Comparison of ENCODE assay signal across 20 cellular contexts in the genomic region with DNA sequence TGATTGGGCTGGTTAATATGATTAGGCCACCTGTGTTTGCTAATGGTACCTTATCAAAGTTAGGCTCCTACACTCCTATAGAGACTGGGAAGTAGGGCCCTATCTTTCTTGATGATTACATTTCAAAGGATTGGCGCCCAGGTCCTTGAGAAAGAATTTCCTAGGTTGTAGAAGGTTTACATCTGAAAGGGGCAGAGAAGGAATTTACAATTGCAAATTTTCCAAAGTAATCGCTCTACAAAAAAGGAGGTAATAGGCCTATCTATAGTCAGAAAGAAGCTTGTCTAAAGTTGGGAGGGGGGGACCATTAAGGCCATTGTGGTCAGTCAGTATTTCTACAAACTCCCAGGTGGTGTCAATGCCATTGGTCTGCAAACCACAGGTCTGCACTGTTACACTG.
DNase-seq lines count a peak whose midpoint lies in the region; ATAC-seq and TF ChIP-seq lines count a peak whose summit lies in the region.
"Had no signal": no experiment of that assay in that cellular context is flagged by ENCODE, and none has a peak within 500 bp of the region (broad histone marks: within the 10 kb centered on the region; RNA-seq: fewer than 3 reads in every experiment).

No MANE protein-coding gene starts in this region.

- no peaks in the 10 kb centered on the region for H3K9me2 ChIP-seq in GM23338 (ENCODE audit: insufficient read depth)

- H3K4me2 ChIP-seq in GM23338 = no peak overlapping the region

- H3K4me1 ChIP-seq in GM23338 (ENCODE audit: insufficient read depth) (no peaks in the 10 kb centered on the region), endodermal cell (ENCODE audit: control insufficient read depth, insufficient read depth, low read length) (no peaks in the 10 kb centered on the region), transverse colon (no peaks in the 10 kb centered on the region)
- H3K4me1 ChIP-seq: BE2C had no signal

- H3K4me1 Mint-ChIP-seq in GM23338 (no peaks in the 10 kb centered on the region), endodermal cell (peaks cover 6% of the 10 kb centered on the region)
- H3K4me1 Mint-ChIP-seq: IgD-negative memory B cell had no signal

- H3K4me3 Mint-ChIP-seq in GM23338 (no peak overlapping the region), endodermal cell (no peak overlapping the region)
- H3K4me3 Mint-ChIP-seq: IgD-negative memory B cell had no signal

- no peak overlapping the region for H3K9ac ChIP-seq in endodermal cell (ENCODE audit: extremely low read depth, low read length, poor library complexity, severe bottlenecking)
- H3K9ac ChIP-seq: GM23248 had no signal

- H3K36me3 ChIP-seq in GM23338 (ENCODE audit: insufficient read depth) = no peaks in the 10 kb centered on the region
- no peaks in the 10 kb centered on the region for H3K36me3 ChIP-seq in endodermal cell (ENCODE audit: control insufficient read depth, insufficient read depth, low read length)
- no peaks in the 10 kb centered on the region for H3K36me3 ChIP-seq in transverse colon
- H3K36me3 ChIP-seq: BE2C had no signal

- H3K27ac ChIP-seq in GM23338 (ENCODE audit: low read depth) = no peak overlapping the region
- H3K27ac ChIP-seq in endodermal cell (ENCODE audit: low read depth, low read length) = no peak overlapping the region
- no peak overlapping the region for H3K27ac ChIP-seq in transverse colon
- H3K27ac ChIP-seq: GM23248 had no signal

- no peaks in the 10 kb centered on the region; the same call in 1 of the 3 replicates for H3K9me3 Mint-ChIP-seq in GM23338
- H3K9me3 Mint-ChIP-seq in endodermal cell = no peaks in the 10 kb centered on the region
- H3K9me3 Mint-ChIP-seq: IgD-negative memory B cell had no signal

- H3K27me3 ChIP-seq in GM23338 (ENCODE audit: insufficient read depth) (peaks cover 97% of the 10 kb centered on the region), endodermal cell (ENCODE audit: control insufficient read depth, insufficient read depth, low read length, poor library complexity, severe bottlenecking) (peaks cover 9% of the 10 kb centered on the region), transverse colon (no peaks in the 10 kb centered on the region)
- H3K27me3 ChIP-seq: BE2C had no signal

- no peak for TF ChIP-seq EP300 in transverse colon (IDR thresholded peaks at IDR 0.05; ENCODE audit: low read depth)

- no peak for TF ChIP-seq POLR2A in transverse colon (IDR thresholded peaks at IDR 0.05)

- TF ChIP-seq CTCF in GM23338 (conservative IDR thresholded peaks at IDR 0.05; ENCODE audit: low read depth in 2 of 2) = no peak
- TF ChIP-seq CTCF in endodermal cell (conservative IDR thresholded peaks at IDR 0.05) = no peak
- no peak for TF ChIP-seq CTCF in transverse colon (IDR thresholded peaks at IDR 0.05)

- H3K36me3 Mint-ChIP-seq in GM23338 (ENCODE audit: low read depth) (no peaks in the 10 kb centered on the region), endodermal cell (ENCODE audit: low read depth) (no peaks in the 10 kb centered on the region)
- H3K36me3 Mint-ChIP-seq: IgD-negative memory B cell had no signal

- H3F3A ChIP-seq in GM23338 (replicated peaks; ENCODE audit: low read depth) = no peaks in the 10 kb centered on the region

- H3K4me3 ChIP-seq in GM23338 (no peak overlapping the region), endodermal cell (ENCODE audit: low read length) (no peak overlapping the region), transverse colon (no peak overlapping the region)
- H3K4me3 ChIP-seq: GM23248 had no signal

- H2AFZ ChIP-seq in GM23338 = no peak overlapping the region
- H2AFZ ChIP-seq: GM23248 had no signal

- in situ Hi-C loops in transverse colon (cut with MboI; ENCODE audit: low pct_ligation_motif_present in 1 of 4, low pct_unique_long_range_greater_than_20kb in 1 of 4, low sequenced_read_pairs in 3 of 4) = no loop called here

- H3K27ac Mint-ChIP-seq in GM23338 (no peak overlapping the region), endodermal cell (no peak overlapping the region)
- H3K27ac Mint-ChIP-seq: IgD-negative memory B cell had no signal

- DNase-seq in GM23338 (ENCODE audit: low spot score) (peak; percentile 88), amniotic epithelial cell (ENCODE audit: low read depth) (peak; percentile 7), endodermal cell (peak; percentile 62), iPS-NIHi7 (ENCODE audit: extremely low spot score) (peak; percentile 33), NCI-H1048 (lab: John Stamatoyannopoulos, UW) (no peak), transverse colon (no peak)
- DNase-seq: BE2C, EL, GM23248, MV-4-11, NCI-H1694, NCI-H2081 treated with DMSO at 0.1 percent for 48 hours, NCI-H2171 treated with DMSO at 0.1 percent for 48 hours, NCI-H524 treated with DMSO at 0.1 percent for 48 hours, NCI-H82, OCI-M1, Right ventricle myocardium superior had no signal

- H3K9me3 ChIP-seq in endodermal cell (ENCODE audit: control insufficient read depth, low read length) (no peaks in the 10 kb centered on the region), transverse colon (no peaks in the 10 kb centered on the region)
- H3K9me3 ChIP-seq: BE2C had no signal

- intact Hi-C loops in transverse colon (cut with DNase I; ENCODE audit: low total_unique reads) = no loop called here

- H3K27me3 Mint-ChIP-seq in GM23338 (ENCODE audit: insufficient read depth, low read depth, poor library complexity) (peaks cover 68% of the 10 kb centered on the region), endodermal cell (ENCODE audit: insufficient read depth) (peaks cover 96% of the 10 kb centered on the region)
- H3K27me3 Mint-ChIP-seq: IgD-negative memory B cell had no signal

- WGBS in endodermal cell (ENCODE audit: insufficient coverage in 1 of 2, insufficient read length in 1 of 2), 2 experiments = 0% methylated on average over 2 of the region's 2 CpGs; no CpG with 5 or more reads in 1 of the 2 experiments
- 54 to 68% methylated on average over 2 of the region's 2 CpGs for WGBS in transverse colon (ENCODE audit: low coverage in 1 of 2), 2 donors

- H3K79me2 ChIP-seq in GM23338 (replicated peaks; ENCODE audit: insufficient read depth) = no peaks in the 10 kb centered on the region

- no peaks in the 10 kb centered on the region for H4K20me1 ChIP-seq in GM23338 (replicated peaks; ENCODE audit: insufficient read depth)

- peak; percentile 95 for ATAC-seq in GM23338
- ATAC-seq in GM19395 (IDR thresholded peaks at IDR 0.05; ENCODE audit: unreplicated experiment) = no peak
- ATAC-seq in HG03280 (IDR thresholded peaks at IDR 0.05; ENCODE audit: unreplicated experiment) = no peak

TF ChIP-seq in GM23338, 12 proteins besides CTCF, POLR2A, EP300 and RAD21:
- no peak for TF ChIP-seq JUNB (IDR thresholded peaks at IDR 0.05; ENCODE audit: unreplicated experiment)
- peak; percentile 82 for TF ChIP-seq POLR2AphosphoS5 (IDR thresholded peaks at IDR 0.05; ENCODE audit: low read depth)
- TF ChIP-seq NANOG (IDR thresholded peaks at IDR 0.05; ENCODE audit: borderline replicate concordance) = peak; percentile 75; the same call in 1 of the 2 replicates
- TF ChIP-seq CREB1 (CRISPR knock-in tag; IDR thresholded peaks at IDR 0.05; ENCODE audit: low read depth) = no peak

Comparison
In these comparisons a context has a peak if more than half of its experiments do, and no peak if none do; other contexts are left out.
1. DNase-seq: peak in GM23338 (single experiment), amniotic epithelial cell (single experiment), endodermal cell (single experiment) and iPS-NIHi7 (single experiment); none in NCI-H1048 (single experiment) and transverse colon (single experiment).